In genomic region chr5:10857333-10857723, GRCh38 we compare ENCODE assay signal across 14 cellular contexts.
DNase-seq lines count a peak whose midpoint lies in the region; ATAC-seq, FAIRE-seq and TF ChIP-seq lines count a peak whose summit lies in the region.
"Had no signal": no experiment of that assay in that cellular context is flagged by ENCODE, and none has a peak within 500 bp of the region (broad histone marks: within the 10 kb centered on the region; RNA-seq: fewer than 3 reads in every experiment).

No MANE protein-coding gene starts in this region.

- H2BK12ac ChIP-seq in mesenchymal stem cell (ENCODE audit: low read length in 2 of 2) = peak overlapping the region in 1 of 2 experiments; percentile 8

- peak overlapping the region; percentile 9 to 71 (median 68) for H3K4me3 Mint-ChIP-seq in brain
- H3K4me3 Mint-ChIP-seq: activated naive CD4-positive, alpha-beta T cell treated with anti-CD3 and anti-CD28 coated beads, Interleukin-2, amount 50 U/mL, for 24 hours; stimulated activated naive B cell treated with anti-CD40 and anti-IgM and Interleukin-4, amounts not matched to agents 10 μg/mL and 1 μg/mL and 100 μg/mL, for 72 hours had no signal

- peak overlapping the region in 1 of 2 experiments; percentile 29 for H3K18ac ChIP-seq in mesenchymal stem cell (ENCODE audit: low read depth in 1 of 2, low read length in 2 of 2)

- H3K27me3 Mint-ChIP-seq in brain = peaks cover 3% of the 10 kb centered on the region

- no peak overlapping the region for H3K4ac ChIP-seq in mesenchymal stem cell (ENCODE audit: low read depth in 1 of 2, low read length in 2 of 2)

- no peak overlapping the region for H2BK15ac ChIP-seq in mesenchymal stem cell (ENCODE audit: low read depth, poor library complexity, severe bottlenecking)

- H3K36me3 Mint-ChIP-seq in brain = no peaks in the 10 kb centered on the region
- H3K36me3 Mint-ChIP-seq: activated naive CD4-positive, alpha-beta T cell treated with anti-CD3 and anti-CD28 coated beads, Interleukin-2, amount 50 U/mL, for 24 hours; stimulated activated naive B cell treated with anti-CD40 and anti-IgM and Interleukin-4, amounts not matched to agents 10 μg/mL and 1 μg/mL and 100 μg/mL, for 72 hours had no signal

- no peak overlapping the region for H4K8ac ChIP-seq in mesenchymal stem cell (ENCODE audit: low read length)

- intact Hi-C loops in kidney (cut with DNase I) = no loop called here

- no peak overlapping the region for H2BK120ac ChIP-seq in mesenchymal stem cell (ENCODE audit: low read depth, low read length)

- 56% methylated on average over 10 of the region's 11 CpGs for WGBS in mesenchymal stem cell

- no peak for FAIRE-seq in kidney (lab: Jason Lieb, UNC)

- DNase-seq in mesenchymal stem cell (no peak), RPMI8226 (no peak), NCI-H510A treated with DMSO at 0.1 percent for 48 hours (lab: John Stamatoyannopoulos, UW) (no peak), kidney (no peak)
- DNase-seq: NCI-H226; stimulated activated naive B cell treated with anti-CD40 and anti-IgM and Interleukin-4, amounts not matched to agents 10 μg/mL and 1 μg/mL and 100 μg/mL, for 72 hours had no signal

- H3K4me1 ChIP-seq in HUES48 (ENCODE audit: control insufficient read depth, insufficient read depth, low read length) (peaks cover 19% of the 10 kb centered on the region), mesenchymal stem cell (ENCODE audit: control insufficient read depth, insufficient read depth, low read depth, low read length) (peaks cover 24% of the 10 kb centered on the region), kidney (ENCODE audit: control insufficient read depth in 1 of 2, insufficient read depth in 1 of 2, low read depth in 1 of 2, low read length in 2 of 2) (peaks cover 0 to 5% of the 10 kb centered on the region in 2 donors)
- H3K4me1 ChIP-seq: vagina had no signal

- H3K9ac ChIP-seq in HUES48 (ENCODE audit: low read depth, low read length) = no peak overlapping the region
- no peak overlapping the region for H3K9ac ChIP-seq in mesenchymal stem cell (ENCODE audit: low read length)
- no peak overlapping the region for H3K9ac ChIP-seq in kidney (ENCODE audit: low read length in 2 of 2)

- H3K14ac ChIP-seq in mesenchymal stem cell (ENCODE audit: low read length in 2 of 2) = no peak overlapping the region

- no peak overlapping the region for H3K27ac ChIP-seq in 22Rv1
- H3K27ac ChIP-seq in HUES48 (ENCODE audit: low read depth, low read length) = peak overlapping the region; percentile 17
- H3K27ac ChIP-seq in mesenchymal stem cell (ENCODE audit: low read length, poor library complexity, severe bottlenecking) = no peak overlapping the region
- H3K27ac ChIP-seq in kidney (ENCODE audit: low read depth in 2 of 2, low read length in 2 of 2) = no peak overlapping the region
- H3K27ac ChIP-seq: neutrophil, vagina had no signal

- H3K23ac ChIP-seq in mesenchymal stem cell (ENCODE audit: low read length in 2 of 2) = no peak overlapping the region

- no peaks in the 10 kb centered on the region for H3K9me3 ChIP-seq in HUES48 (ENCODE audit: control insufficient read depth, insufficient read depth, low read length)
- no peaks in the 10 kb centered on the region for H3K9me3 ChIP-seq in mesenchymal stem cell (ENCODE audit: control insufficient read depth, low read length)
- no peaks in the 10 kb centered on the region for H3K9me3 ChIP-seq in kidney (ENCODE audit: control insufficient read depth in 1 of 2, low read length in 2 of 2)
- H3K9me3 ChIP-seq: Caco-2, neutrophil, vagina had no signal

- no peak overlapping the region for H2AFZ ChIP-seq in mesenchymal stem cell (ENCODE audit: low read depth, low read length)

- H3K27ac Mint-ChIP-seq in brain = peak overlapping the region in 2 of 5 experiments; percentile 74 to 83
- H3K27ac Mint-ChIP-seq: activated naive CD4-positive, alpha-beta T cell treated with anti-CD3 and anti-CD28 coated beads, Interleukin-2, amount 50 U/mL, for 24 hours; stimulated activated naive B cell treated with anti-CD40 and anti-IgM and Interleukin-4, amounts not matched to agents 10 μg/mL and 1 μg/mL and 100 μg/mL, for 72 hours had no signal

- H4K91ac ChIP-seq in mesenchymal stem cell (ENCODE audit: low read length) = no peak overlapping the region

- no peaks in the 10 kb centered on the region for H3K36me3 ChIP-seq in HUES48 (ENCODE audit: control insufficient read depth, insufficient read depth, low read length)
- H3K36me3 ChIP-seq in mesenchymal stem cell (ENCODE audit: control insufficient read depth in 1 of 2, insufficient read depth in 2 of 2, low read depth in 1 of 2, low read length in 2 of 2) = no peaks in the 10 kb centered on the region
- no peaks in the 10 kb centered on the region for H3K36me3 ChIP-seq in kidney (ENCODE audit: control insufficient read depth in 1 of 2, insufficient read depth in 2 of 2, low read length in 2 of 2)
- H3K36me3 ChIP-seq: neutrophil, vagina had no signal

- H3K4me2 ChIP-seq in mesenchymal stem cell (ENCODE audit: low read length, poor library complexity, severe bottlenecking) = no peak overlapping the region

- H3K27me3 ChIP-seq in HUES48 (ENCODE audit: control insufficient read depth, insufficient read depth, low read length) (peaks cover 11% of the 10 kb centered on the region), mesenchymal stem cell (ENCODE audit: control insufficient read depth in 1 of 2, insufficient read depth in 1 of 2, low read length in 2 of 2) (peaks cover 0 to 27% of the 10 kb centered on the region in 2 experiments)
- H3K27me3 ChIP-seq: vagina had no signal

- no peak overlapping the region for H2BK5ac ChIP-seq in mesenchymal stem cell (ENCODE audit: low read depth, low read length, poor library complexity, severe bottlenecking)

- no peaks in the 10 kb centered on the region for H3K79me1 ChIP-seq in mesenchymal stem cell (replicated peaks; ENCODE audit: low read length, poor library complexity, severe bottlenecking)

- H3K4me3 ChIP-seq in HUES48 (ENCODE audit: low read depth, low read length) (peak overlapping the region; percentile 26), mesenchymal stem cell (ENCODE audit: insufficient read depth in 1 of 2, low read depth in 1 of 2, low read length in 2 of 2) (no peak overlapping the region), kidney (ENCODE audit: low read length in 2 of 2) (no peak overlapping the region)
- H3K4me3 ChIP-seq: vagina had no signal

- peak overlapping the region; percentile 63 for H2AK5ac ChIP-seq in mesenchymal stem cell (ENCODE audit: low read length, severe bottlenecking)

- H3K9me3 Mint-ChIP-seq in brain = peaks cover 0 to 5% (median 3%) of the 10 kb centered on the region in 5 experiments
- H3K9me3 Mint-ChIP-seq: activated naive CD4-positive, alpha-beta T cell treated with anti-CD3 and anti-CD28 coated beads, Interleukin-2, amount 50 U/mL, for 24 hours; stimulated activated naive B cell treated with anti-CD40 and anti-IgM and Interleukin-4, amounts not matched to agents 10 μg/mL and 1 μg/mL and 100 μg/mL, for 72 hours had no signal

- no peak for ATAC-seq in HG02763 (IDR thresholded peaks at IDR 0.05; ENCODE audit: unreplicated experiment)

- TF ChIP-seq CTCF in 22Rv1 (IDR thresholded peaks at IDR 0.05) (peak; percentile 52), brain (conservative IDR thresholded peaks at IDR 0.05) (peak in 1 of 2 experiments; percentile 55), kidney (IDR thresholded peaks at IDR 0.05; ENCODE audit: borderline replicate concordance, extremely low read depth, insufficient read depth) (no peak)

- peaks cover 24% of the 10 kb centered on the region for H3K4me1 Mint-ChIP-seq in brain
